1 cellular context compared by ENCODE assay signal in the genomic region with DNA sequence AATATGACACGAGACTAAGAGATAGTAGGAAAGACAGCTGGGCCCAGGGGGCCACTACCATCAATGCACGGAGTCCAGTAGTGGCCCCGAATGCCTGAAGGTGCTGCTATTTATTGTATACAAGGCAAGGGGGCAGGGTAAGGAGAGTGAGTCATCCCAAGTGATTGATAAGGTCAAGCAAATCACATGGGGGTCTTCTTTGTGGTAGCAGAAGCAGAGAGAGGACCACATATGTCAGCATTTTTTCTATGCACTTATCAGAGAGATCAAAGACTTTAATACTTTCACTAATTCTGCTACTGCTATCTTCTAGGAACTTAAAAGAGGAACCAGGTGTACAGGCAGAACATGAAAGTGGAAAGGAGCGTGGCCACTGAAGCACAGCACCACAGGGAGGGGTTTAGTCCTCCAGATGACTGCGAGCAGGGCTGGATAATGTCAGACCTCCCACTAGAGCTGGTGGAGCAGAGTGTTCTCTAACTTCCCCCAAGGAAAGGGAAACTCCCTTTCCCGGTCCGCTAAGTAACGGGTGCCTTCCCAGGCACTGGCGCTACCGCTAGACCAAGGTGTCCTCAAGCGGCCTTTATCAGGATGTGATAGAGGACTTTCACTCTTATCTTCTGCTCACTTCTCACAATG.
TF ChIP-seq lines count a peak whose summit lies in the region.

No MANE protein-coding gene starts in this region.

TF ChIP-seq in SK-N-SH treated with all-trans-retinoic acid at 6 μM for 48 hours, 23 proteins besides CTCF, POLR2A, EP300 and RAD21 (continued from another document):
- TF ChIP-seq, protein P1, sequence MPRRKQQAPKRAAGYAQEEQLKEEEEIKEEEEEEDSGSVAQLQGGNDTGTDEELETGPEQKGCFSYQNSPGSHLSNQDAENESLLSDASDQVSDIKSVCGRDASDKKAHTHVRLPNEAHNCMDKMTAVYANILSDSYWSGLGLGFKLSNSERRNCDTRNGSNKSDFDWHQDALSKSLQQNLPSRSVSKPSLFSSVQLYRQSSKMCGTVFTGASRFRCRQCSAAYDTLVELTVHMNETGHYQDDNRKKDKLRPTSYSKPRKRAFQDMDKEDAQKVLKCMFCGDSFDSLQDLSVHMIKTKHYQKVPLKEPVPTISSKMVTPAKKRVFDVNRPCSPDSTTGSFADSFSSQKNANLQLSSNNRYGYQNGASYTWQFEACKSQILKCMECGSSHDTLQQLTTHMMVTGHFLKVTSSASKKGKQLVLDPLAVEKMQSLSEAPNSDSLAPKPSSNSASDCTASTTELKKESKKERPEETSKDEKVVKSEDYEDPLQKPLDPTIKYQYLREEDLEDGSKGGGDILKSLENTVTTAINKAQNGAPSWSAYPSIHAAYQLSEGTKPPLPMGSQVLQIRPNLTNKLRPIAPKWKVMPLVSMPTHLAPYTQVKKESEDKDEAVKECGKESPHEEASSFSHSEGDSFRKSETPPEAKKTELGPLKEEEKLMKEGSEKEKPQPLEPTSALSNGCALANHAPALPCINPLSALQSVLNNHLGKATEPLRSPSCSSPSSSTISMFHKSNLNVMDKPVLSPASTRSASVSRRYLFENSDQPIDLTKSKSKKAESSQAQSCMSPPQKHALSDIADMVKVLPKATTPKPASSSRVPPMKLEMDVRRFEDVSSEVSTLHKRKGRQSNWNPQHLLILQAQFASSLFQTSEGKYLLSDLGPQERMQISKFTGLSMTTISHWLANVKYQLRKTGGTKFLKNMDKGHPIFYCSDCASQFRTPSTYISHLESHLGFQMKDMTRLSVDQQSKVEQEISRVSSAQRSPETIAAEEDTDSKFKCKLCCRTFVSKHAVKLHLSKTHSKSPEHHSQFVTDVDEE (CRISPR knock-in tag; IDR thresholded peaks at IDR 0.05) = no peak
TF ChIP-seq in SK-N-SH treated with all-trans-retinoic acid at 6 μM for 48 hours: peak in this region for 0.
